In genomic region chr13:49082653-49083536, GRCh38 we compare ENCODE assay signal across 8 cellular contexts.
DNase-seq lines count a peak whose midpoint lies in the region; ATAC-seq and TF ChIP-seq lines count a peak whose summit lies in the region.

No MANE protein-coding gene starts in this region.

- DNase-seq in RWPE1 (ENCODE audit: low spot score) (peak; percentile 86), myocyte (ENCODE audit: low read depth) (peak; percentile 5), A673 (ENCODE audit: low spot score) (no peak), tibial nerve (ENCODE audit: low spot score in 2 of 2) (no peak), NCI-H524 treated with DMSO at 0.1 percent for 48 hours (lab: John Stamatoyannopoulos, UW) (no peak)
- DNase-seq in stimulated activated naive CD4-positive, alpha-beta T cell (lab: John Stamatoyannopoulos, UW): no peak

- H3K36me3 ChIP-seq in A673 (ENCODE audit: insufficient read depth, low read length, poor library complexity, severe bottlenecking) (no peaks in the 10 kb centered on the region), tibial nerve (peaks cover 0 to 11% (median 0%) of the 10 kb centered on the region in 3 donors)

- H3K27me3 ChIP-seq in A673 (replicated peaks; ENCODE audit: insufficient read depth, low read depth, low read length, poor library complexity): no peaks in the 10 kb centered on the region
- H3K27me3 ChIP-seq in tibial nerve: no peaks in the 10 kb centered on the region

- CTCF ChIA-PET in RWPE1 (lab: Yijun Ruan, JAX): no interaction called here
- CTCF ChIA-PET in A673 (lab: Charles Lee): no interaction called here

- no peaks in the 10 kb centered on the region for H3K9me3 ChIP-seq in A673 (ENCODE audit: low read depth, low read length, poor library complexity, severe bottlenecking)
- no peaks in the 10 kb centered on the region for H3K9me3 ChIP-seq in tibial nerve

- WGBS in tibial nerve, 2 donors: 53 to 63% methylated on average over 4 of the region's 4 CpGs

- no peak for TF ChIP-seq POLR2A in tibial nerve (IDR thresholded peaks at IDR 0.05)

- intact Hi-C loops in A673 (cut with micrococcal nuclease; ENCODE audit: unreplicated experiment): no loop called here

- no peak for TF ChIP-seq EP300 in tibial nerve (IDR thresholded peaks at IDR 0.05)

- no peak for TF ChIP-seq CTCF in RWPE1 (conservative IDR thresholded peaks at IDR 0.05; ENCODE audit: low read depth)
- no peak for TF ChIP-seq CTCF in A673 (conservative IDR thresholded peaks at IDR 0.05; ENCODE audit: low read depth, low read length)
- TF ChIP-seq CTCF in tibial nerve (IDR thresholded peaks at IDR 0.05): no peak

- ATAC-seq in GM18520 (IDR thresholded peaks at IDR 0.05; ENCODE audit: unreplicated experiment): peak; percentile 72
- ATAC-seq in HG02623 (IDR thresholded peaks at IDR 0.05; ENCODE audit: unreplicated experiment): peak; percentile 55

- POLR2A ChIA-PET in RWPE1 (lab: Yijun Ruan, JAX; ENCODE audit: low non-redundant PET) (interaction anchor here (0.6 kb wide), 1 partner anchor 845 kb away, joined by 3 read pairs; no protein-coding TSS in a partner anchor), A673 (lab: Charles Lee; ENCODE audit: low non-redundant PET) (no interaction called here)

- BruUV-seq in A673 (replicated peaks; lab: Mats Ljungman, UMichigan): no TSS peak

- H3K4me1 ChIP-seq in A673 (ENCODE audit: insufficient read depth, low read length, poor library complexity, severe bottlenecking) (no peaks in the 10 kb centered on the region), tibial nerve (peaks cover 0 to 30% (median 13%) of the 10 kb centered on the region in 4 donors)

- H3K27ac ChIP-seq in RWPE1 (peak overlapping the region; percentile 43; the same call in 1 of the 2 replicates), A673 (ENCODE audit: low read depth, low read length, poor library complexity, severe bottlenecking) (no peak overlapping the region), tibial nerve (peak overlapping the region in 2 of 4 donors; percentile 80 to 85)

- H3K4me3 ChIP-seq in A673 (ENCODE audit: low read depth, low read length, poor library complexity, severe bottlenecking): no peak overlapping the region
- no peak overlapping the region for H3K4me3 ChIP-seq in tibial nerve

Comparison
In these comparisons a context has a peak if more than half of its experiments do, and no peak if none do; other contexts are left out.
1. DNase-seq: peak in RWPE1 (single experiment) and myocyte (single experiment); none in A673 (single experiment), tibial nerve (0 of 2), stimulated activated naive CD4-positive, alpha-beta T cell (0 of 6) and NCI-H524 treated with DMSO at 0.1 percent for 48 hours (single experiment).